ENCODE assay signal across 21 cellular contexts in the genomic region with DNA sequence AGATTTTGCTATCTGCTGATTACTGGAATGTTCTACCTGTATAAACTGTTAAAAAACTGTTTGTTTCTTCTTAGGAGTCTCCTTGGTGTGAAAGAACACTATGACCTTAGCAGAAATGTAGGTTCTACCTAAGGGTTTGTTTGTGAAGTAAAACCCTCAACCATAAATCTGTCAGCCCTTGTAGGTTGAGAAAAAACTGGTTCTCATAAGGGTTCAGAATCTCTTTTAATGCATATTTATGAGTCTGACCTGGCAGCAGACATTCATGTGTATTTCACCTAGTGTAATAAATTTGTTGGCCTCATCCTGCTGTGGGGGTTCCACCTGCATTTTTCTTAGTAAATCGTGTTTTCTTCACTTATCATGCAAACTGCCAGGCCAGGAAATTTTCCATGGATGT.
"Had no signal": no experiment of that assay in that cellular context is flagged by ENCODE, and none has a peak within 500 bp of the region (broad histone marks: within the 10 kb centered on the region; RNA-seq: fewer than 3 reads in every experiment).

No MANE protein-coding gene starts in this region.

- DNase-seq: IMR-90, Karpas-422, KG1, MM.1S, NCI-H1092 treated with DMSO at 0.1 percent for 48 hours, NCI-H1436, NCI-H187, NCI-H2029, NCI-H2081 treated with DMSO at 0.1 percent for 48 hours, NCI-H2171, NCI-H345, NCI-H446 treated with DMSO at 0.1 percent for 48 hours, NCI-H524, NCI-H526 treated with DMSO at 0.1 percent for 48 hours, NCI-H774, PC-3, SHP77, SK-N-SH had no signal

- H3K4me2 ChIP-seq: SK-N-SH had no signal

- H3K9me3 ChIP-seq: SK-N-SH had no signal

- H3K9me2 ChIP-seq: SK-N-SH had no signal

- ATAC-seq: HepG2, Panc1, PC-3 had no signal

- H3K27ac ChIP-seq: RWPE1 had no signal
